In genomic region chr4:52640808-52641595, GRCh38 we compare ENCODE assay signal across 1 cellular context.
TF ChIP-seq lines count a peak whose summit lies in the region.

No MANE protein-coding gene starts in this region.

TF ChIP-seq in GM12878, 131 proteins besides CTCF, POLR2A, EP300 and RAD21:
- TF ChIP-seq SPI1 (IDR thresholded peaks at IDR 0.05; ENCODE audit: borderline replicate concordance, insufficient read depth, low read depth, low read length) (peak; percentile 35; the same call in 1 of the 2 replicates), NR2F1 (conservative IDR thresholded peaks at IDR 0.05) (no peak)
TF ChIP-seq in GM12878: peak in this region for 1.
